ENCODE assay signal across 22 cellular contexts in the genomic region with DNA sequence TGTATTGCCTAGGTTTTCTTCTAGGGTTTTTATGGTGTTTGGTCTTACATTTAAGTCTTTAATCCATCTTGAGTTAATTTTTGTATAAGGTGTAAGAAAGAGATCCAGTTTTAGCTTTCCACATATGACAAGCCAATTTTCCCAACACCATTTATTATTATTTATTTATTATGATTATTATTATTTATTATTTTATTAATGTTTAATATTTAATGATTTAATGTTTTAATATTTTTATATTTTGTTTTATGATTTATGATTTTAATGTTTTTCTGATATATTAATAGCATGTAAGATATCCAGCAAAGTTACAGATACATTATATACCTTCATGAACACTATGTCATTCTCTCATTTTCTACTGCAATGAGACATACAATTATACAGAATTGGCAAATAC.
"Had no signal": no experiment of that assay in that cellular context is flagged by ENCODE, and none has a peak within 500 bp of the region (broad histone marks: within the 10 kb centered on the region; RNA-seq: fewer than 3 reads in every experiment).

No MANE protein-coding gene starts in this region.

- ATAC-seq: K562 had no signal

- FAIRE-seq: HTR-8/SVneo, K562, RCC 7860 had no signal

- H3K9me3 ChIP-seq: SK-N-SH had no signal

- H3K27ac ChIP-seq: HL-60, KMS-11 had no signal

- H3K4me3 ChIP-seq: K562 had no signal

- DNase-seq: Kasumi-1, MM.1S, NCI-H1092 treated with DMSO at 0.1 percent for 48 hours, NCI-H1436, NCI-H187, NCI-H2029, NCI-H2081 treated with DMSO at 0.1 percent for 48 hours, NCI-H2171, NCI-H226, NCI-H446, NCI-H510A, NCI-H524 treated with DMSO at 0.1 percent for 48 hours, NCI-H69, NCI-H774, Right ventricle myocardium superior, RPMI8226, SK-N-SH had no signal
